9 cellular contexts compared by ENCODE assay signal in genomic region chr3:152961323-152961722, GRCh38.
DNase-seq lines count a peak whose midpoint lies in the region; ATAC-seq, FAIRE-seq and TF ChIP-seq lines count a peak whose summit lies in the region.
"Had no signal": no experiment of that assay in that cellular context is flagged by ENCODE, and none has a peak within 500 bp of the region (broad histone marks: within the 10 kb centered on the region; RNA-seq: fewer than 3 reads in every experiment).

No MANE protein-coding gene starts in this region.

- H3K9ac ChIP-seq in mammary epithelial cell (ENCODE audit: insufficient read depth, low read length) (no peak overlapping the region), neural cell (ENCODE audit: low read length) (no peak overlapping the region)

- peak; percentile 55 for TF ChIP-seq RAD21 in neural cell (conservative IDR thresholded peaks at IDR 0.05)

- no TSS peak for BruUV-seq in mammary epithelial cell (replicated peaks; lab: Mats Ljungman, UMichigan)

- H3K4me1 ChIP-seq in mammary epithelial cell (ENCODE audit: insufficient read depth, low read length) = no peaks in the 10 kb centered on the region
- H3K4me1 ChIP-seq in gastrocnemius medialis = no peaks in the 10 kb centered on the region

- peak; percentile 42 for DNase-seq in GM13976 (ENCODE audit: low spot score)
- DNase-seq in HTR-8/SVneo (ENCODE audit: insufficient read length, low spot score) = peak; percentile 4
- peak; percentile 34 for DNase-seq in mammary epithelial cell
- no peak for DNase-seq in NCI-H1694 treated with DMSO at 0.1 percent for 48 hours (lab: John Stamatoyannopoulos, UW)
- DNase-seq in gastrocnemius medialis = no peak
- DNase-seq in UCSD-AML1 (lab: John Stamatoyannopoulos, UW; ENCODE audit: unreplicated experiment) = no peak

- CTCF ChIA-PET in mammary epithelial cell (lab: Charles Lee; ENCODE audit: low non-redundant PET) = interaction anchor here (0.6 kb wide), 1 partner anchor 390 kb away, joined by 6 read pairs; no protein-coding TSS in a partner anchor

- no peak for FAIRE-seq in HTR-8/SVneo (lab: Jason Lieb, UNC)
- FAIRE-seq: frontal cortex had no signal

- H3K36me3 ChIP-seq in mammary epithelial cell (ENCODE audit: insufficient read depth, low read length) (no peaks in the 10 kb centered on the region), neural cell (ENCODE audit: insufficient read depth, low read length) (no peaks in the 10 kb centered on the region), gastrocnemius medialis (no peaks in the 10 kb centered on the region)

- H3K79me2 ChIP-seq in mammary epithelial cell (ENCODE audit: insufficient read depth, low read length) = no peaks in the 10 kb centered on the region
- H3K79me2 ChIP-seq in neural cell (replicated peaks; ENCODE audit: insufficient read depth, low read length) = no peaks in the 10 kb centered on the region

- 31% methylated on average over 2 of the region's 2 CpGs for WGBS in mammary epithelial cell (ENCODE audit: low coverage, missing lambda C conversion rate)

- no peaks in the 10 kb centered on the region for H3F3A ChIP-seq in neural cell (ENCODE audit: insufficient read depth, low read length, poor library complexity, severe bottlenecking)

- in situ Hi-C loops in GM13976 (cut with MboI; ENCODE audit: low sequenced_read_pairs, unreplicated experiment) = no loop called here
- in situ Hi-C loops in mammary epithelial cell (cut with MboI; ENCODE audit: low sequenced_read_pairs in 2 of 2) = no loop called here
- in situ Hi-C loops in gastrocnemius medialis (cut with MboI; ENCODE audit: low sequenced_read_pairs in 4 of 4) = no loop called here

- intact Hi-C loops in mammary epithelial cell (cut with micrococcal nuclease) = loop anchor here (5.0 to 10.0 kb wide), 2 partner anchors 457 to 489 kb away; no protein-coding TSS in a partner anchor
- intact Hi-C loops in gastrocnemius medialis (cut with DNase I; ENCODE audit: low total_unique reads) = no loop called here

- H3K9me3 ChIP-seq in mammary epithelial cell (replicated peaks; ENCODE audit: insufficient read depth, low read length) = no peaks in the 10 kb centered on the region
- H3K9me3 ChIP-seq in neural cell (ENCODE audit: low read length) = no peaks in the 10 kb centered on the region
- H3K9me3 ChIP-seq in gastrocnemius medialis = no peaks in the 10 kb centered on the region

- no peak overlapping the region for H2AFZ ChIP-seq in mammary epithelial cell (ENCODE audit: low read depth, low read length)
- H2AFZ ChIP-seq in neural cell (ENCODE audit: low read depth, low read length) = no peak overlapping the region

- H3K4me3 ChIP-seq in mammary epithelial cell (replicated peaks in 1 of 3; ENCODE audit: insufficient read depth in 1 of 3, low read depth in 2 of 3, low read length in 3 of 3) (no peak overlapping the region), neural cell (ENCODE audit: low read length) (no peak overlapping the region), gastrocnemius medialis (no peak overlapping the region)

- TF ChIP-seq EP300 in neural cell (conservative IDR thresholded peaks at IDR 0.05; ENCODE audit: poor library complexity, severe bottlenecking) = no peak

- dilution Hi-C loops in mammary epithelial cell (cut with HindIII; ENCODE audit: low sequenced_read_pairs) = no loop called here

- H3K9me2 ChIP-seq in neural cell (ENCODE audit: insufficient read depth, low read length) = no peaks in the 10 kb centered on the region

- H4K20me1 ChIP-seq in mammary epithelial cell (ENCODE audit: insufficient read depth, low read length) = no peaks in the 10 kb centered on the region
- H4K20me1 ChIP-seq in neural cell (ENCODE audit: insufficient read depth) = no peaks in the 10 kb centered on the region

- no peak for TF ChIP-seq CTCF in GM13976 (IDR thresholded peaks at IDR 0.05; ENCODE audit: borderline replicate concordance, control extremely low read depth, extremely low read depth, insufficient read depth, missing control alignments)
- TF ChIP-seq CTCF in mammary epithelial cell (conservative IDR thresholded peaks at IDR 0.05 in 1 of 2, IDR thresholded peaks at IDR 0.05 in 1 of 2; ENCODE audit: extremely low read depth in 1 of 2, insufficient read depth in 1 of 2, low read depth in 1 of 2, low read length in 2 of 2) = peak; percentile 36 to 60
- peak; percentile 53 for TF ChIP-seq CTCF in neural cell (IDR thresholded peaks at IDR 0.05; ENCODE audit: poor library complexity, severe bottlenecking)
- TF ChIP-seq CTCF in gastrocnemius medialis (IDR thresholded peaks at IDR 0.05 in 4 of 5, conservative IDR thresholded peaks at IDR 0.05 in 1 of 5) = peak in 1 of 5 experiments; percentile 15

- H3K4me2 ChIP-seq in mammary epithelial cell (ENCODE audit: insufficient read depth, low read depth, low read length) = no peak overlapping the region
- no peak overlapping the region for H3K4me2 ChIP-seq in neural cell (ENCODE audit: low read length)

- no peak for ATAC-seq in HG02571 (IDR thresholded peaks at IDR 0.05; ENCODE audit: unreplicated experiment)
- ATAC-seq in gastrocnemius medialis = no peak

- no peak for TF ChIP-seq POLR2A in gastrocnemius medialis (IDR thresholded peaks at IDR 0.05)

- no peak overlapping the region for H3K27ac ChIP-seq in mammary epithelial cell (ENCODE audit: insufficient read depth, low read depth, low read length)
- no peak overlapping the region for H3K27ac ChIP-seq in neural cell (ENCODE audit: low read length)
- H3K27ac ChIP-seq in gastrocnemius medialis = no peak overlapping the region

- H3K27me3 ChIP-seq in mammary epithelial cell (ENCODE audit: insufficient read depth, low read length) (no peaks in the 10 kb centered on the region), neural cell (ENCODE audit: insufficient read depth, low read depth, low read length) (no peaks in the 10 kb centered on the region), gastrocnemius medialis (no peaks in the 10 kb centered on the region)

TF ChIP-seq in neural cell, 6 proteins besides CTCF, POLR2A, EP300 and RAD21:
- TF ChIP-seq EZH2 (IDR thresholded peaks at IDR 0.05; ENCODE audit: borderline replicate concordance, insufficient read depth, low read length, poor library complexity, severe bottlenecking) = no peak
- peak; percentile 53 for TF ChIP-seq SMC3 (conservative IDR thresholded peaks at IDR 0.05; ENCODE audit: poor library complexity)
- TF ChIP-seq POLR2AphosphoS5 (IDR thresholded peaks at IDR 0.05) = no peak
- TF ChIP-seq REST (IDR thresholded peaks at IDR 0.05; ENCODE audit: borderline replicate concordance) = no peak
- no peak for TF ChIP-seq TAF1 (IDR thresholded peaks at IDR 0.05; ENCODE audit: low read depth)
- TF ChIP-seq MXI1 (conservative IDR thresholded peaks at IDR 0.05; ENCODE audit: poor library complexity, severe bottlenecking) = no peak

Comparison
In these comparisons a context has a peak if more than half of its experiments do, and no peak if none do; other contexts are left out.
1. DNase-seq: peak in GM13976 (single experiment), HTR-8/SVneo (single experiment) and mammary epithelial cell (single experiment); none in NCI-H1694 treated with DMSO at 0.1 percent for 48 hours (single experiment), gastrocnemius medialis (0 of 2) and UCSD-AML1 (single experiment).